9 cellular contexts compared by ENCODE assay signal in the genomic region with DNA sequence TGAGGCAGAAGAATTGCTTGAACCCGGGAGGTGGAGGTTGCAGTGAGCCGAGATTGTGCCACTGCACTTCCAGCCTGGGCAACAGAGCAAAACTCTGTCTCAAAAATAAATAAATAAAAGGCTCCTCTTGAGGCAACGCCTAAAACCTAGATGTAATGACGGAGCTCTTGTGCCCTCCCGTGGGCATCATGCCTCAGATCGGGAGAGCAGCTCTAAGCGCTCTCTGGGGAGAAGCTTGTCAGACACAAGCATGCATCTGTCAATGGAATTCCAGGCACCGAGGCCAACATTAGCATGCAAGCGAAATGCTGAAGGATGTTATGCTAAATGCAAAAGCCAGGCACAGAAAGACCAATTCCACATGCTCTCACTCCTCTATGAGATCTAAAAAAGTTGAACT. TPM values are rescaled to one million over a fixed set of nuclear protein-coding genes. Genes with fewer than 3 reads are reported as not detected.
DNase-seq lines count a peak whose midpoint lies in the region; ATAC-seq and TF ChIP-seq lines count a peak whose summit lies in the region.
"Had no signal": no experiment of that assay in that cellular context is flagged by ENCODE, and none has a peak within 500 bp of the region (broad histone marks: within the 10 kb centered on the region; RNA-seq: fewer than 3 reads in every experiment).

No MANE protein-coding gene starts in this region.

- H3K27ac Mint-ChIP-seq in osteocyte (ENCODE audit: unreplicated experiment): no peak overlapping the region
- H3K27ac Mint-ChIP-seq in activated CD8-positive, alpha-beta memory T cell treated with anti-CD3 and anti-CD28 coated beads, Interleukin-2, amount 10 ng/mL, durations not matched to agents 7 days and 5 days: no peak overlapping the region
- H3K27ac Mint-ChIP-seq: CD4-positive, CD25-positive, alpha-beta regulatory T cell had no signal

- TF ChIP-seq CTCF in epithelial cell of esophagus (IDR thresholded peaks at IDR 0.05; ENCODE audit: insufficient read depth, low read depth, low read length, missing control alignments): peak; percentile 28
- TF ChIP-seq CTCF in osteocyte (IDR thresholded peaks at IDR 0.05): peak; percentile 64

- no peak overlapping the region for H3K4me3 ChIP-seq in epithelial cell of esophagus (ENCODE audit: low read length)

- TF ChIP-seq RAD21 in Ishikawa (IDR thresholded peaks at IDR 0.05; ENCODE audit: low read depth): peak; percentile 57

- TF ChIP-seq EP300 in Ishikawa (IDR thresholded peaks at IDR 0.05; ENCODE audit: borderline replicate concordance): no peak

- peaks cover 4% of the 10 kb centered on the region for H3K9me3 Mint-ChIP-seq in osteocyte (ENCODE audit: unreplicated experiment)
- peaks cover 5% of the 10 kb centered on the region for H3K9me3 Mint-ChIP-seq in activated CD8-positive, alpha-beta memory T cell treated with anti-CD3 and anti-CD28 coated beads, Interleukin-2, amount 10 ng/mL, durations not matched to agents 7 days and 5 days (ENCODE audit: low read depth)

- peaks cover 31% of the 10 kb centered on the region for H3K27me3 Mint-ChIP-seq in osteocyte (ENCODE audit: unreplicated experiment)
- H3K27me3 Mint-ChIP-seq in activated CD8-positive, alpha-beta memory T cell treated with anti-CD3 and anti-CD28 coated beads, Interleukin-2, amount 10 ng/mL, durations not matched to agents 7 days and 5 days: peaks cover 8% of the 10 kb centered on the region

- no peak for ATAC-seq in activated CD8-positive, alpha-beta memory T cell treated with anti-CD3 and anti-CD28 coated beads, Interleukin-2, amount 10 ng/mL, durations not matched to agents 7 days and 5 days

- H3K4me1 Mint-ChIP-seq in osteocyte (ENCODE audit: unreplicated experiment): peaks cover 10% of the 10 kb centered on the region
- H3K4me1 Mint-ChIP-seq in activated CD8-positive, alpha-beta memory T cell treated with anti-CD3 and anti-CD28 coated beads, Interleukin-2, amount 10 ng/mL, durations not matched to agents 7 days and 5 days: peaks cover 8% of the 10 kb centered on the region
- H3K4me1 Mint-ChIP-seq: CD4-positive, CD25-positive, alpha-beta regulatory T cell had no signal

- CTCF ChIA-PET in activated CD8-positive, alpha-beta memory T cell treated with anti-CD3 and anti-CD28 coated beads, Interleukin-2, amount 10 ng/mL, durations not matched to agents 7 days and 5 days (lab: Charles Lee): no interaction called here

- no peak overlapping the region for H3K4me3 Mint-ChIP-seq in osteocyte (ENCODE audit: unreplicated experiment)
- H3K4me3 Mint-ChIP-seq in activated CD8-positive, alpha-beta memory T cell treated with anti-CD3 and anti-CD28 coated beads, Interleukin-2, amount 10 ng/mL, durations not matched to agents 7 days and 5 days: no peak overlapping the region
- H3K4me3 Mint-ChIP-seq: CD4-positive, CD25-positive, alpha-beta regulatory T cell had no signal

- DNase-seq in A172 (ENCODE audit: low spot score) (peak; percentile 44), OCI-M1 (lab: John Stamatoyannopoulos, UW) (peak; percentile 94), epithelial cell of esophagus (ENCODE audit: low read depth) (peak; percentile 20), osteocyte (ENCODE audit: extremely low spot score, unreplicated experiment) (no peak), KBM-7 (no peak), GM19238 (ENCODE audit: insufficient read length, low spot score) (no peak)
- DNase-seq in activated CD8-positive, alpha-beta memory T cell treated with anti-CD3 and anti-CD28 coated beads, Interleukin-2, amount 10 ng/mL, durations not matched to agents 7 days and 5 days: no peak
- DNase-seq: CD4-positive, CD25-positive, alpha-beta regulatory T cell had no signal

- in situ Hi-C loops in KBM-7 (cut with MboI; ENCODE audit: low pct_unique_long_range_greater_than_20kb, low sequenced_read_pairs): no loop called here

- no peaks in the 10 kb centered on the region for H3K36me3 Mint-ChIP-seq in osteocyte (ENCODE audit: unreplicated experiment)
- peaks cover 4% of the 10 kb centered on the region for H3K36me3 Mint-ChIP-seq in activated CD8-positive, alpha-beta memory T cell treated with anti-CD3 and anti-CD28 coated beads, Interleukin-2, amount 10 ng/mL, durations not matched to agents 7 days and 5 days

TF ChIP-seq in Ishikawa, 13 proteins besides CTCF, POLR2A, EP300 and RAD21:
- TF ChIP-seq TAF1 (IDR thresholded peaks at IDR 0.05; ENCODE audit: low read depth): no peak
- no peak for TF ChIP-seq TCF12 (IDR thresholded peaks at IDR 0.05; ENCODE audit: low read depth)
- TF ChIP-seq, protein P1, sequence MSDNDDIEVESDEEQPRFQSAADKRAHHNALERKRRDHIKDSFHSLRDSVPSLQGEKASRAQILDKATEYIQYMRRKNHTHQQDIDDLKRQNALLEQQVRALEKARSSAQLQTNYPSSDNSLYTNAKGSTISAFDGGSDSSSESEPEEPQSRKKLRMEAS (IDR thresholded peaks at IDR 0.05): no peak
- TF ChIP-seq CEBPB (IDR thresholded peaks at IDR 0.05): no peak
- TF ChIP-seq, protein P2, sequence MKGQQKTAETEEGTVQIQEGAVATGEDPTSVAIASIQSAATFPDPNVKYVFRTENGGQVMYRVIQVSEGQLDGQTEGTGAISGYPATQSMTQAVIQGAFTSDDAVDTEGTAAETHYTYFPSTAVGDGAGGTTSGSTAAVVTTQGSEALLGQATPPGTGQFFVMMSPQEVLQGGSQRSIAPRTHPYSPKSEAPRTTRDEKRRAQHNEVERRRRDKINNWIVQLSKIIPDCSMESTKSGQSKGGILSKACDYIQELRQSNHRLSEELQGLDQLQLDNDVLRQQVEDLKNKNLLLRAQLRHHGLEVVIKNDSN (IDR thresholded peaks at IDR 0.05): no peak
- TF ChIP-seq EGR1 (IDR thresholded peaks at IDR 0.05): no peak
- no peak for TF ChIP-seq NFIC (IDR thresholded peaks at IDR 0.05)
- TF ChIP-seq TEAD4 (IDR thresholded peaks at IDR 0.05): no peak
- TF ChIP-seq, protein P3, sequence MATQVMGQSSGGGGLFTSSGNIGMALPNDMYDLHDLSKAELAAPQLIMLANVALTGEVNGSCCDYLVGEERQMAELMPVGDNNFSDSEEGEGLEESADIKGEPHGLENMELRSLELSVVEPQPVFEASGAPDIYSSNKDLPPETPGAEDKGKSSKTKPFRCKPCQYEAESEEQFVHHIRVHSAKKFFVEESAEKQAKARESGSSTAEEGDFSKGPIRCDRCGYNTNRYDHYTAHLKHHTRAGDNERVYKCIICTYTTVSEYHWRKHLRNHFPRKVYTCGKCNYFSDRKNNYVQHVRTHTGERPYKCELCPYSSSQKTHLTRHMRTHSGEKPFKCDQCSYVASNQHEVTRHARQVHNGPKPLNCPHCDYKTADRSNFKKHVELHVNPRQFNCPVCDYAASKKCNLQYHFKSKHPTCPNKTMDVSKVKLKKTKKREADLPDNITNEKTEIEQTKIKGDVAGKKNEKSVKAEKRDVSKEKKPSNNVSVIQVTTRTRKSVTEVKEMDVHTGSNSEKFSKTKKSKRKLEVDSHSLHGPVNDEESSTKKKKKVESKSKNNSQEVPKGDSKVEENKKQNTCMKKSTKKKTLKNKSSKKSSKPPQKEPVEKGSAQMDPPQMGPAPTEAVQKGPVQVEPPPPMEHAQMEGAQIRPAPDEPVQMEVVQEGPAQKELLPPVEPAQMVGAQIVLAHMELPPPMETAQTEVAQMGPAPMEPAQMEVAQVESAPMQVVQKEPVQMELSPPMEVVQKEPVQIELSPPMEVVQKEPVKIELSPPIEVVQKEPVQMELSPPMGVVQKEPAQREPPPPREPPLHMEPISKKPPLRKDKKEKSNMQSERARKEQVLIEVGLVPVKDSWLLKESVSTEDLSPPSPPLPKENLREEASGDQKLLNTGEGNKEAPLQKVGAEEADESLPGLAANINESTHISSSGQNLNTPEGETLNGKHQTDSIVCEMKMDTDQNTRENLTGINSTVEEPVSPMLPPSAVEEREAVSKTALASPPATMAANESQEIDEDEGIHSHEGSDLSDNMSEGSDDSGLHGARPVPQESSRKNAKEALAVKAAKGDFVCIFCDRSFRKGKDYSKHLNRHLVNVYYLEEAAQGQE (IDR thresholded peaks at IDR 0.05; ENCODE audit: low read depth): no peak
- no peak for TF ChIP-seq CREB1 (IDR thresholded peaks at IDR 0.05; ENCODE audit: low read depth)

RNA-seq across cellular contexts. Expression of a gene that starts 45.6 kb away (rescaled TPM):
- total RNA-seq in A172 (2014; rRNA removed; shearing (Covaris generic)): 19.2 and 26.9 TPM in 2 replicates
- total RNA-seq in osteocyte: 18.6 and 22.5 TPM in 2 replicates
- 10 to 100 TPM; 51.7 to 59.3 TPM for total RNA-seq in activated CD8-positive, alpha-beta memory T cell treated with anti-CD3 and anti-CD28 coated beads, Interleukin-2, amount 10 ng/mL, durations not matched to agents 7 days and 5 days

RNA-seq across cellular contexts. Expression of a gene that starts 55.5 kb away (rescaled TPM):
- total RNA-seq in A172 (2014; rRNA removed; shearing (Covaris generic)): 222 and 261 TPM in 2 replicates
- total RNA-seq in osteocyte: 82.4 and 86.6 TPM in 2 replicates
- total RNA-seq in activated CD8-positive, alpha-beta memory T cell treated with anti-CD3 and anti-CD28 coated beads, Interleukin-2, amount 10 ng/mL, durations not matched to agents 7 days and 5 days: 10 to 100 TPM; 77.7 to 94.0 TPM

Comparison
In these comparisons a context has a peak if more than half of its experiments do, and no peak if none do; other contexts are left out.
1. DNase-seq: peak in A172 (single experiment), OCI-M1 (single experiment) and epithelial cell of esophagus (single experiment); none in osteocyte (single experiment), KBM-7 (single experiment), activated CD8-positive, alpha-beta memory T cell treated with anti-CD3 and anti-CD28 coated beads, Interleukin-2, amount 10 ng/mL, durations not matched to agents 7 days and 5 days (single experiment) and GM19238 (single experiment).